ENCODE assay signal across 1 cellular context in genomic region chr3:184017672-184018423, GRCh38.
TF ChIP-seq lines count a peak whose summit lies in the region.

Gene ABCC5, minus strand, starts transcription at chr3:184017884. Its CDS starts 3,492 bp downstream, at chr3:184014392.

TF ChIP-seq in K562, 482 proteins besides CTCF, POLR2A, EP300 and RAD21 (continued from another document and continues in another):
- TF ChIP-seq ZBTB40 (IDR thresholded peaks at IDR 0.05) (peak; percentile 57; the same call in 1 of the 2 replicates), ZBTB40 (CRISPR knock-in tag; IDR thresholded peaks at IDR 0.05) (no peak), TCFL5 (CRISPR knock-in tag; conservative IDR thresholded peaks at IDR 0.05) (no peak), NR2F6 (CRISPR knock-in tag; IDR thresholded peaks at IDR 0.05) (no peak), EHMT2 (IDR thresholded peaks at IDR 0.05) (no peak), ZNF561 (CRISPR knock-in tag; conservative IDR thresholded peaks at IDR 0.05) (no peak), ZBTB12 (CRISPR knock-in tag; IDR thresholded peaks at IDR 0.05) (no peak), HDGF (IDR thresholded peaks at IDR 0.05) (no peak), ZBTB5 (IDR thresholded peaks at IDR 0.05) (no peak), PTRF (tag; IDR thresholded peaks at IDR 0.05) (no peak), SREBF1 (IDR thresholded peaks at IDR 0.05; ENCODE audit: borderline replicate concordance, low read depth, low read length) (no peak), POLR2G (IDR thresholded peaks at IDR 0.05; ENCODE audit: low read depth, low read length) (peak; percentile 93), TEAD1 (CRISPR knock-in tag; IDR thresholded peaks at IDR 0.05) (no peak; a peak in 1 of 4 replicates), MBD1 (CRISPR knock-in tag; IDR thresholded peaks at IDR 0.05) (no peak), FOXP1 (CRISPR knock-in tag; IDR thresholded peaks at IDR 0.05) (no peak), ARID4B (CRISPR knock-in tag; IDR thresholded peaks at IDR 0.05) (peak; percentile 46), HMBOX1 (IDR thresholded peaks at IDR 0.05) (no peak; the same call in 1 of the 2 replicates), C11orf30 (IDR thresholded peaks at IDR 0.05; ENCODE audit: low read depth) (peak; percentile 64; the same call in 1 of the 2 replicates), NFXL1 (CRISPR knock-in tag; IDR thresholded peaks at IDR 0.05) (no peak), CHAMP1 (IDR thresholded peaks at IDR 0.05) (0 out of 2 replicates have a peak, but pooled peaks have one; percentile 7), HMGN3 (IDR thresholded peaks at IDR 0.05; ENCODE audit: borderline replicate concordance, extremely low read depth, insufficient read length, low read depth, low read length) (peak; percentile 75), MCM2 (IDR thresholded peaks at IDR 0.05; ENCODE audit: low read depth) (no peak), MBD2 (IDR thresholded peaks at IDR 0.05; ENCODE audit: borderline replicate concordance, low read depth) (peak; percentile 74; the same call in 1 of the 2 replicates), HSF4 (CRISPR knock-in tag; IDR thresholded peaks at IDR 0.05; ENCODE audit: borderline replicate concordance) (no peak)
